ENCODE assay signal across 8 cellular contexts in genomic region chr14:89773644-89774316, GRCh38.
DNase-seq lines count a peak whose midpoint lies in the region; ATAC-seq and TF ChIP-seq lines count a peak whose summit lies in the region.

No MANE protein-coding gene starts in this region.

- TF ChIP-seq CTCF in omental fat pad (IDR thresholded peaks at IDR 0.05) = no peak

- in situ Hi-C loops in Caki2 (cut with HindIII; ENCODE audit: low pct_unique_long_range_greater_than_20kb, low sequenced_read_pairs) = no loop called here

- H3K4me3 ChIP-seq in SJSA1 = no peak overlapping the region

- peak overlapping the region; percentile 23 for H3K27ac ChIP-seq in SJSA1

- H3K27me3 ChIP-seq in SJSA1 (replicated peaks) = no peaks in the 10 kb centered on the region

- DNase-seq in Caki2 (ENCODE audit: low read depth) (peak; percentile 42), SJSA1 (ENCODE audit: low read depth in 1 of 2, low spot score in 2 of 2) (peak; percentile 68 to 70), lung microvascular endothelial cell (ENCODE audit: low read depth in 2 of 2) (peak; percentile 60 to 67), omental fat pad (ENCODE audit: low spot score) (no peak)
- DNase-seq in activated naive CD4-positive, alpha-beta T cell treated with anti-CD3 and anti-CD28 coated beads, Interleukin-2, amount 50 U/mL, for 16 hours = peak; percentile 73
- peak; percentile 40 for DNase-seq in stimulated activated naive CD4-positive, alpha-beta T cell treated with Interleukin-2 at 50 U/mL for 16 hours (lab: John Stamatoyannopoulos, UW)

- no peaks in the 10 kb centered on the region for H3K36me3 ChIP-seq in SJSA1

- H3K9me3 ChIP-seq in SJSA1 (replicated peaks) = no peaks in the 10 kb centered on the region

- ATAC-seq in GM19463 (IDR thresholded peaks at IDR 0.05; ENCODE audit: unreplicated experiment) (peak; percentile 82), HG03521 (IDR thresholded peaks at IDR 0.05; ENCODE audit: unreplicated experiment) (peak; percentile 80), omental fat pad (ENCODE audit: low FRiP score) (no peak)

- H3K4me1 ChIP-seq in SJSA1 (replicated peaks) = peaks cover 29% of the 10 kb centered on the region
